In the genomic region with DNA sequence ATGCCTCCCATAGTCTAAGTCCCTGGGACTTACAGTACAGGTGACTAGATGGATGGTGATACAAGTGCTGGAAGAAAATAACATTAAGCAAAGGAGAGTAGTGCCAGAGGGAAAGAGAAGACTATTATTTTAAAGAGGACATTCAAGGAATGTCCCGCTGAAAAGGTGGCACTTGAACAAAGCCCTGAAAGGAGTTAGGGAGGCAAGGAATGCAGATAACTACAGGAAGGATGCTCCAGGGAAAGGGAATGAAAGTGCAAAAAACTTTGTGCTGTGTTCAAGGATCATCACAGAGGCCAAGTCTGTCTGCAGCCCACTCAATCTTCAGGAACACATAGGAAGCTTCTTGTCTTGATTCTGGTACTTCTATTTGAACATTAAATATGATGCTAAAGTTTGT, we compare ENCODE assay signal across 23 cellular contexts.
"Had no signal": no experiment of that assay in that cellular context is flagged by ENCODE, and none has a peak within 500 bp of the region (broad histone marks: within the 10 kb centered on the region; RNA-seq: fewer than 3 reads in every experiment).

No MANE protein-coding gene starts in this region.

- ATAC-seq: activated naive CD8-positive, alpha-beta T cell treated with anti-CD3 and anti-CD28 coated beads, Interleukin-2, amount 50 U/mL, for 24 hours; Panc1 had no signal

- H3K9me3 ChIP-seq: SJCRH30 had no signal

- H3K27me3 ChIP-seq: SJCRH30 had no signal

- H3K27ac ChIP-seq: SJCRH30, SK-N-MC, WERI-Rb-1 had no signal

- H3K27me3 Mint-ChIP-seq: activated CD4-positive, alpha-beta memory T cell treated with anti-CD3 and anti-CD28 coated beads for 36 hours; activated naive CD4-positive, alpha-beta T cell treated with anti-CD3 and anti-CD28 coated beads, Interleukin-2, amount 10 ng/mL, durations not matched to agents 7 days and 5 days; activated naive CD8-positive, alpha-beta T cell; activated naive CD8-positive, alpha-beta T cell treated with anti-CD3 and anti-CD28 coated beads, Interleukin-2, amount 50 U/mL, for 24 hours; brain had no signal

- H3K4me3 Mint-ChIP-seq: activated CD4-positive, alpha-beta memory T cell treated with anti-CD3 and anti-CD28 coated beads for 36 hours; activated naive CD4-positive, alpha-beta T cell treated with anti-CD3 and anti-CD28 coated beads, Interleukin-2, amount 10 ng/mL, durations not matched to agents 7 days and 5 days; activated naive CD8-positive, alpha-beta T cell; activated naive CD8-positive, alpha-beta T cell treated with anti-CD3 and anti-CD28 coated beads, Interleukin-2, amount 50 U/mL, for 24 hours; brain had no signal

- DNase-seq: activated CD4-positive, alpha-beta memory T cell treated with anti-CD3 and anti-CD28 coated beads for 36 hours; activated CD4-positive, alpha-beta T cell treated with anti-CD3 and anti-CD28 coated beads, Interleukin-2, amount 50 U/mL, for 1 hour; activated CD8-positive, alpha-beta memory T cell treated with anti-CD3 and anti-CD28 coated beads, Interleukin-2, amount 50 U/mL, for 48 hours; activated effector memory CD4-positive, alpha-beta T cell treated with Interleukin-2 at 50 U/mL for 16 hours; activated naive CD4-positive, alpha-beta T cell treated with anti-CD3 and anti-CD28 coated beads, Interleukin-2, amount 10 ng/mL, durations not matched to agents 7 days and 5 days; activated naive CD8-positive, alpha-beta T cell treated with anti-CD3 and anti-CD28 coated beads, Interleukin-2, amount 50 U/mL, for 24 hours; activated T-cell treated with anti-CD3 and anti-CD28 coated beads, Interleukin-2, amount 50 U/mL, for 48 hours; anterior cingulate cortex; central memory CD4-positive, alpha-beta T cell; NCI-H1092 treated with DMSO at 0.1 percent for 48 hours; NCI-H1417 treated with DMSO at 0.1 percent for 48 hours; NCI-H187 treated with DMSO at 0.1 percent for 48 hours; NCI-H2081 treated with DMSO at 0.1 percent for 48 hours; NCI-H345; NCI-H524 treated with DMSO at 0.1 percent for 48 hours; SHP77; SJCRH30; T1000; WERI-Rb-1 had no signal

- H3K36me3 ChIP-seq: SJCRH30, WERI-Rb-1 had no signal

- H3K4me3 ChIP-seq: SJCRH30, SK-N-MC had no signal

- H3K9me3 Mint-ChIP-seq: activated CD4-positive, alpha-beta memory T cell treated with anti-CD3 and anti-CD28 coated beads for 36 hours; activated naive CD4-positive, alpha-beta T cell treated with anti-CD3 and anti-CD28 coated beads, Interleukin-2, amount 10 ng/mL, durations not matched to agents 7 days and 5 days; activated naive CD8-positive, alpha-beta T cell treated with anti-CD3 and anti-CD28 coated beads, Interleukin-2, amount 50 U/mL, for 24 hours; brain had no signal

- H3K4me1 Mint-ChIP-seq: activated naive CD4-positive, alpha-beta T cell treated with anti-CD3 and anti-CD28 coated beads, Interleukin-2, amount 10 ng/mL, durations not matched to agents 7 days and 5 days had no signal

- H3K27ac Mint-ChIP-seq: activated CD4-positive, alpha-beta memory T cell treated with anti-CD3 and anti-CD28 coated beads for 36 hours; activated naive CD4-positive, alpha-beta T cell treated with anti-CD3 and anti-CD28 coated beads, Interleukin-2, amount 10 ng/mL, durations not matched to agents 7 days and 5 days; activated naive CD8-positive, alpha-beta T cell; activated naive CD8-positive, alpha-beta T cell treated with anti-CD3 and anti-CD28 coated beads, Interleukin-2, amount 50 U/mL, for 24 hours; brain had no signal
